Comparison of ENCODE assay signal across 8 cellular contexts in the genomic region with DNA sequence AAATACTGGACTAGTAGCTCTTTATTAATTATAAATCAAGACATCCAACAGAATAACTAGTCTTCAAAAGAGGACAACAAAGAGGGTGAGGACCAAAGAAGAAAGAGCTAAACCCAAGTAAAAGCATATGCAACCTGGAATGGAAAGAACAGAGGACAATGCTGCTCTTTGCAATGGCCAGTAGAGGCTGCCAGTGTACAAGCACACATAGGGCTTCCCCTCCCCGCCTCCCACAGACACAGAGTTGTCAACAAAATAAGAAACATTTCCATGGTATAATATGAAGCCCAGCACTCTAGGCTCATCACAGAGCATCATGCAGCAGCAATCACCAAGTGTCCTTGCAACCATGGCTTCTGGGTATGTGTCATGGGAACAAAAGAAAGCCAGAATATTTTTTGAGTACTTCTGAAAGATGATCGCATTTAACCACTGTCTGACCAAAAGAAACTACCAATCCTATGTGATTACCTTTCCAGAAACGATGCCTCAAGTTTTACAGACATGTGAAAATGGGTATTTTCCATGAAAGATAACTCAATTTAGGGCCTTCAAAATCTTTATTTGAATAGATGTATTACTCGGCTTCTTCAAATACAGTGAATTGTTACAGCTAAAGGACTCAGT. TPM values are rescaled to one million over a fixed set of nuclear protein-coding genes. Genes with fewer than 3 reads are reported as not detected.
DNase-seq lines count a peak whose midpoint lies in the region; ATAC-seq and TF ChIP-seq lines count a peak whose summit lies in the region.

No MANE protein-coding gene starts in this region.

- TF ChIP-seq CTCF in Calu3 (IDR thresholded peaks at IDR 0.05; ENCODE audit: unreplicated experiment) = peak; percentile 37

- CTCF ChIA-PET in Calu3 (lab: Charles Lee) = interaction anchor here (0.6 to 0.7 kb wide), 3 partner anchors 14 to 137 kb away, joined by 3 to 5 read pairs (median 3); no protein-coding TSS in a partner anchor

- BruUV-seq in Calu3 (replicated peaks; lab: Mats Ljungman, UMichigan) = no TSS peak

- no peaks in the 10 kb centered on the region for H3K4me1 Mint-ChIP-seq in Calu3 (ENCODE audit: low read depth, unreplicated experiment)
- peaks cover 4 to 6% of the 10 kb centered on the region in 2 donors for H3K4me1 Mint-ChIP-seq in natural killer cell treated with Interleukin-12 subunit alpha and Interleukin-12 subunit beta and Interleukin-15 and Interleukin-18, amount 100 ng/mL, for 72 hours (ENCODE audit: low read depth in 2 of 2)

- intact Hi-C loops in Calu3 (cut with micrococcal nuclease; ENCODE audit: unreplicated experiment) = loop anchor here (10.0 kb wide), 2 partner anchors 167 to 247 kb away; no protein-coding TSS in a partner anchor

- H3K36me3 Mint-ChIP-seq in Calu3 (ENCODE audit: insufficient read depth, unreplicated experiment) = no peaks in the 10 kb centered on the region
- no peaks in the 10 kb centered on the region for H3K36me3 Mint-ChIP-seq in natural killer cell treated with Interleukin-12 subunit alpha and Interleukin-12 subunit beta and Interleukin-15 and Interleukin-18, amount 100 ng/mL, for 72 hours

- no peak overlapping the region for H3K4me3 Mint-ChIP-seq in Calu3 (ENCODE audit: low read depth, unreplicated experiment)
- no peak overlapping the region for H3K4me3 Mint-ChIP-seq in natural killer cell treated with Interleukin-12 subunit alpha and Interleukin-12 subunit beta and Interleukin-15 and Interleukin-18, amount 100 ng/mL, for 72 hours

- no peaks in the 10 kb centered on the region for H3K9me3 Mint-ChIP-seq in Calu3 (ENCODE audit: low read depth, unreplicated experiment)
- H3K9me3 Mint-ChIP-seq in natural killer cell treated with Interleukin-12 subunit alpha and Interleukin-12 subunit beta and Interleukin-15 and Interleukin-18, amount 100 ng/mL, for 72 hours = no peaks in the 10 kb centered on the region

- DNase-seq in Calu3 (peak; percentile 51), NCI-H69 (lab: John Stamatoyannopoulos, UW) (peak; percentile 95), stromal cell of bone marrow (ENCODE audit: low read depth) (peak; percentile 49)
- peak; percentile 54 for DNase-seq in activated CD8-positive, alpha-beta memory T cell treated with anti-CD3 and anti-CD28 coated beads, Interleukin-2, amount 50 U/mL, for 48 hours
- peak; percentile 76 for DNase-seq in natural killer cell treated with Interleukin-12 subunit alpha and Interleukin-12 subunit beta and Interleukin-15 and Interleukin-18, amount 100 ng/mL, for 72 hours (ENCODE audit: low spot score)

- no peak overlapping the region for H3K27ac Mint-ChIP-seq in Calu3 (ENCODE audit: unreplicated experiment)
- H3K27ac Mint-ChIP-seq in natural killer cell treated with Interleukin-12 subunit alpha and Interleukin-12 subunit beta and Interleukin-15 and Interleukin-18, amount 100 ng/mL, for 72 hours = no peak overlapping the region

- peak; percentile 73 for ATAC-seq in GM19468 (IDR thresholded peaks at IDR 0.05; ENCODE audit: extremely low read depth, unreplicated experiment)
- peak; percentile 77 for ATAC-seq in HG03558 (IDR thresholded peaks at IDR 0.05; ENCODE audit: extremely low read depth, unreplicated experiment)
- ATAC-seq in esophagus mucosa = peak; percentile 85
- ATAC-seq in natural killer cell treated with Interleukin-12 subunit alpha and Interleukin-12 subunit beta and Interleukin-15 and Interleukin-18, amount 100 ng/mL, for 72 hours = peak; percentile 86 to 94

- no peaks in the 10 kb centered on the region for H3K27me3 Mint-ChIP-seq in Calu3 (ENCODE audit: unreplicated experiment)
- H3K27me3 Mint-ChIP-seq in natural killer cell treated with Interleukin-12 subunit alpha and Interleukin-12 subunit beta and Interleukin-15 and Interleukin-18, amount 100 ng/mL, for 72 hours = no peaks in the 10 kb centered on the region

RNA-seq across cellular contexts. Expression of a gene that starts 58.1 kb away (rescaled TPM):
- total RNA-seq in Calu3 (2022) = 10.0 and 10.1 TPM in 2 replicates
- total RNA-seq in esophagus mucosa = 3.5 TPM
- total RNA-seq in natural killer cell treated with Interleukin-12 subunit alpha and Interleukin-12 subunit beta and Interleukin-15 and Interleukin-18, amount 100 ng/mL, for 72 hours = 10 to 100 TPM; 17.2 to 22.5 TPM

Comparison
In these comparisons a context has a peak if more than half of its experiments do, and no peak if none do; other contexts are left out.
1. Peak in every context shown above with its lines: DNase-seq and ATAC-seq.